9 cellular contexts compared by ENCODE assay signal in genomic region chr20:63659370-63659769, GRCh38. TPM values are rescaled to one million over a fixed set of nuclear protein-coding genes. Genes with fewer than 3 reads are reported as not detected.
DNase-seq lines count a peak whose midpoint lies in the region; ATAC-seq and TF ChIP-seq lines count a peak whose summit lies in the region.
"Had no signal": no experiment of that assay in that cellular context is flagged by ENCODE, and none has a peak within 500 bp of the region (broad histone marks: within the 10 kb centered on the region; RNA-seq: fewer than 3 reads in every experiment).

No MANE protein-coding gene starts in this region.

- H3K9me3 Mint-ChIP-seq in GM23338 (no peaks in the 10 kb centered on the region), glutamatergic neuron (ENCODE audit: unreplicated experiment) (peaks cover 5% of the 10 kb centered on the region)

- H3K27ac Mint-ChIP-seq in GM23338 (no peak overlapping the region), glutamatergic neuron (ENCODE audit: unreplicated experiment) (no peak overlapping the region)

- no peak overlapping the region for H2AFZ ChIP-seq in GM23338

- peaks cover 8% of the 10 kb centered on the region for H3K79me2 ChIP-seq in GM23338 (replicated peaks; ENCODE audit: insufficient read depth)

- H3K4me3 Mint-ChIP-seq in GM23338 (peak overlapping the region; percentile 99), glutamatergic neuron (ENCODE audit: unreplicated experiment) (peak overlapping the region; percentile 91)

- H3K27me3 ChIP-seq in GM23338 (ENCODE audit: insufficient read depth) = no peaks in the 10 kb centered on the region
- H3K27me3 ChIP-seq in skeletal muscle satellite cell (ENCODE audit: control insufficient read depth, insufficient read depth, low read length) = no peaks in the 10 kb centered on the region

- H3K27ac ChIP-seq in GM23338 (ENCODE audit: low read depth) = no peak overlapping the region
- H3K27ac ChIP-seq in VCaP = peak overlapping the region; percentile 83

- DNase-seq in GM23338 (ENCODE audit: low spot score) (no peak), glutamatergic neuron (no peak), left colon (no peak), posterior vena cava (ENCODE audit: low spot score) (no peak)

- H3K4me1 Mint-ChIP-seq in GM23338 = peaks cover 25% of the 10 kb centered on the region
- peaks cover 16% of the 10 kb centered on the region for H3K4me1 Mint-ChIP-seq in glutamatergic neuron (ENCODE audit: low read depth, unreplicated experiment)

- TF ChIP-seq CTCF in GM23338 (conservative IDR thresholded peaks at IDR 0.05; ENCODE audit: low read depth in 2 of 2) (no peak), VCaP (conservative IDR thresholded peaks at IDR 0.05) (no peak), glutamatergic neuron (IDR thresholded peaks at IDR 0.05; ENCODE audit: partially characterized antibody, unreplicated experiment) (no peak)

- H3K27me3 Mint-ChIP-seq in GM23338 (ENCODE audit: insufficient read depth, low read depth, poor library complexity) (peaks cover 9% of the 10 kb centered on the region), glutamatergic neuron (ENCODE audit: unreplicated experiment) (peaks cover 11% of the 10 kb centered on the region)

- peak overlapping the region; percentile 91 for H3K9ac ChIP-seq in skeletal muscle satellite cell (ENCODE audit: low read depth, low read length)

- no peaks in the 10 kb centered on the region for H3K9me3 ChIP-seq in skeletal muscle satellite cell (replicated peaks; ENCODE audit: low read length)

- peak; percentile 8; the same call in 2 of the 3 replicates for ATAC-seq in GM23338
- no peak for ATAC-seq in left colon
- ATAC-seq in GM18868 (IDR thresholded peaks at IDR 0.05; ENCODE audit: unreplicated experiment) = no peak
- no peak for ATAC-seq in GM21447 (IDR thresholded peaks at IDR 0.05; ENCODE audit: unreplicated experiment)

- H3K9me2 ChIP-seq in GM23338 (ENCODE audit: insufficient read depth) = no peaks in the 10 kb centered on the region

- H4K20me1 ChIP-seq in GM23338 (replicated peaks; ENCODE audit: insufficient read depth) = no peaks in the 10 kb centered on the region; the same call in 1 of the 2 replicates

- H3K4me3 ChIP-seq in GM23338 (peak overlapping the region; percentile 99), skeletal muscle satellite cell (ENCODE audit: low read length) (peak overlapping the region; percentile 99)

- H3K36me3 Mint-ChIP-seq in GM23338 (ENCODE audit: low read depth) = peaks cover 27% of the 10 kb centered on the region
- H3K36me3 Mint-ChIP-seq in glutamatergic neuron (ENCODE audit: unreplicated experiment) = no peaks in the 10 kb centered on the region

- H3K4me1 ChIP-seq in GM23338 (ENCODE audit: insufficient read depth) = peaks cover 10% of the 10 kb centered on the region; the same call in 1 of the 2 replicates
- peaks cover 19% of the 10 kb centered on the region for H3K4me1 ChIP-seq in skeletal muscle satellite cell (ENCODE audit: control insufficient read depth, insufficient read depth, low read length)

- H3F3A ChIP-seq in GM23338 (replicated peaks; ENCODE audit: low read depth) = peaks cover 4% of the 10 kb centered on the region; the same call in 1 of the 2 replicates

- intact Hi-C loops in left colon (cut with DNase I, micrococcal nuclease) = no loop called here
- intact Hi-C loops in posterior vena cava (cut with DNase I) = no loop called here

- H3K36me3 ChIP-seq in GM23338 (ENCODE audit: insufficient read depth) = no peaks in the 10 kb centered on the region
- peaks cover 38% of the 10 kb centered on the region for H3K36me3 ChIP-seq in skeletal muscle satellite cell (ENCODE audit: insufficient read depth, low read length)

- H3K4me2 ChIP-seq in GM23338 (peak overlapping the region; percentile 95), skeletal muscle satellite cell (ENCODE audit: low read length) (peak overlapping the region; percentile 97)

TF ChIP-seq in GM23338, 12 proteins besides CTCF, POLR2A, EP300 and RAD21:
- no peak for TF ChIP-seq ZNF114 (CRISPR knock-in tag; IDR thresholded peaks at IDR 0.05)
- TF ChIP-seq POLR2AphosphoS5 (IDR thresholded peaks at IDR 0.05; ENCODE audit: low read depth) = no peak

RNA-seq across cellular contexts. Expression of gene RTEL1, which starts 1.3 kb away (rescaled TPM):
- total RNA-seq in GM23338 (2014; rRNA removed; shearing (Covaris generic)) = 26.5 and 34.5 TPM in 2 replicates
- 13.5 and 14.2 TPM in 2 replicates for polyA plus RNA-seq in GM23338 (2016; fragmentation: Nextera tagmentation; extraction: Ambion mirVana)
- total RNA-seq in glutamatergic neuron (ENCODE audit: unreplicated experiment) (36.3 TPM), left colon (10 to 100 TPM; 16.9 to 34.6 TPM), posterior vena cava (10 to 100 TPM; 28.3 to 28.7 TPM)
- 8.6 and 14.0 TPM in 2 replicates for total RNA-seq in skeletal muscle satellite cell (2012; rRNA removed)

RNA-seq across cellular contexts. Expression of gene STMN3, which starts 6.1 kb away (rescaled TPM):
- total RNA-seq in GM23338 (2014; rRNA removed; shearing (Covaris generic)) = 42.7 and 61.3 TPM in 2 replicates
- polyA plus RNA-seq in GM23338 (2016; fragmentation: Nextera tagmentation; extraction: Ambion mirVana) = 28.6 and 29.7 TPM in 2 replicates
- total RNA-seq in glutamatergic neuron (ENCODE audit: unreplicated experiment) (459 TPM), left colon (1 to 10 TPM; 2.9 to 5.5 TPM), posterior vena cava (10 to 100 TPM; 11.7 to 27.3 TPM)
- total RNA-seq in skeletal muscle satellite cell (2012; rRNA removed) = 9.6 and 12.2 TPM in 2 replicates

RNA-seq across cellular contexts. Expression of gene GMEB2, which starts 32.5 kb away (rescaled TPM):
- 19.3 and 20.6 TPM in 2 replicates for total RNA-seq in GM23338 (2014; rRNA removed; shearing (Covaris generic))
- 4.4 and 4.9 TPM in 2 replicates for polyA plus RNA-seq in GM23338 (2016; fragmentation: Nextera tagmentation; extraction: Ambion mirVana)
- total RNA-seq in glutamatergic neuron (ENCODE audit: unreplicated experiment) (12.8 TPM), left colon (10 to 100 TPM in 1 of 2 donors, 1 to 10 TPM in 1; 9.7 to 11.6 TPM), posterior vena cava (1 to 10 TPM; 6.9 to 8.8 TPM)
- 6.1 and 8.9 TPM in 2 replicates for total RNA-seq in skeletal muscle satellite cell (2012; rRNA removed)

RNA-seq across cellular contexts. Expression of gene TNFRSF6B, which starts 37.1 kb away (rescaled TPM):
- total RNA-seq in GM23338 (2014; rRNA removed; shearing (Covaris generic)) = 0.28 and 3.8 TPM in 2 replicates
- not detected in 2 replicates for polyA plus RNA-seq in GM23338 (2016; fragmentation: Nextera tagmentation; extraction: Ambion mirVana)
- total RNA-seq in glutamatergic neuron (ENCODE audit: unreplicated experiment) (not detected), left colon (1 to 10 TPM in 1 of 2 donors, not detected in 1; 8.9 TPM), posterior vena cava (1 to 10 TPM; 5.4 to 7.0 TPM)
- total RNA-seq in skeletal muscle satellite cell (2012; rRNA removed) = 0.51 and 4.4 TPM in 2 replicates
- total RNA-seq: T-helper 2 cell treated with Interferon-gamma antibody and Interleukin-4, amounts not matched to agents 100 ng/mL and 5 ng/mL, for 36 hours had no signal

RNA-seq across cellular contexts. Expression of gene ARFRP1, which starts 48.4 kb away (rescaled TPM):
- total RNA-seq in GM23338 (2014; rRNA removed; shearing (Covaris generic)) = 19.0 and 24.6 TPM in 2 replicates
- polyA plus RNA-seq in GM23338 (2016; fragmentation: Nextera tagmentation; extraction: Ambion mirVana) = 16.7 and 18.6 TPM in 2 replicates
- total RNA-seq in glutamatergic neuron (ENCODE audit: unreplicated experiment) (51.9 TPM), left colon (10 to 100 TPM; 52.2 to 69.5 TPM), posterior vena cava (10 to 100 TPM; 35.7 to 38.1 TPM)
- total RNA-seq in skeletal muscle satellite cell (2012; rRNA removed) = 21.2 and 26.1 TPM in 2 replicates
